In the genomic region with DNA sequence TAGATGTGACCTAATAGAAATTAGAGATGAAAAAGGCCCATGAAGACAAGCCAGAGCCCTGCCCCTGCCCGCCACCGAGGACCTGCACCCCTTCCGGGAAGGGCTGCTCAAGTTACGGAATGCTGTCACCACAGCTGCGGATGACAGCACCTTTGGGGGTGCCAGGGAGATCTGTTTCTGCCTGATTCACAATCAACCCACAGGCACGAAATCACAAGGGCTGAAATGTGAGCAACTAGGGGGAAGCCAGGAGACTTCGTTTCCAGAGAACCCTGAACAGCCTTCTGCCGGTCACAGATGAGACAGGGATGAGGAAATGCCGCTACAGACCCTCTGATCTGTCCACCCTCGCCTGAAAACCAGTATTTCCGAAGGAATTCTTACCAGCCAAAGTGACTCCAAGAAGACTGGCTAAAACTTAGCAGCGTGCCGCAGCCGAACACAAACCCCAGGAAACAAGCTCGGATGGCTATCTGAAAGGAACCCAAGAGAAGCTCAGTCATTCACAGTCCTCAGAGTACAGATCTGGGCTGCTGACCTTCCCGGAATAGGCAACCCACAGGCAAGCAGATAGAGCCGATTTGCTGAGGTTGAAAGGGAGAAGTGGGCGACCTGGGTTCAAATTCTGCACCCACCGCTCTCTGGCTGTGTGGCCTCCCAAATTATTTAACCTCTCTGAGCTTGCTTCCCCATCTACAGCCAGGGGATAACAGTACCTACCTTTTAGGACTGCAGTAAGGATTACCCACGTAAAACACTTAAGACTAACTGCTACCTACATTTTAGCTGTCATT, we compare ENCODE assay signal across 8 cellular contexts. TPM values are rescaled to one million over a fixed set of nuclear protein-coding genes. Genes with fewer than 3 reads are reported as not detected.
A peak's percentile ranks its signal among the peaks of the same experiment; 100 is the strongest.
DNase-seq lines count a peak whose midpoint lies in the region; ATAC-seq and TF ChIP-seq lines count a peak whose summit lies in the region.

No MANE protein-coding gene starts in this region.

- POLR2A ChIA-PET in A673 (lab: Charles Lee; ENCODE audit: low non-redundant PET) (no interaction called here), HEK293 (lab: Yijun Ruan, JAX) (interaction anchor here (0.6 to 2.4 kb wide), 9 partner anchors 8 to 225 kb away, joined by 3 to 14 read pairs (median 4); partner anchors contain the start of gene RNF207)

- peak overlapping the region; percentile 92 for H3K9ac ChIP-seq in adipocyte (ENCODE audit: low read length)

- 48 to 71% methylated on average over 18 to 19 of the region's 20 CpGs for WGBS in upper lobe of left lung, 2 donors

- no TSS peak for BruUV-seq in A673 (replicated peaks; lab: Mats Ljungman, UMichigan)

- H3K36me3 ChIP-seq in A673 (ENCODE audit: insufficient read depth, low read length, poor library complexity, severe bottlenecking) (peaks cover 36% of the 10 kb centered on the region), HEK293 (ENCODE audit: control insufficient read depth in 2 of 2, insufficient read depth in 1 of 2, low read length in 2 of 2) (peaks cover 36 to 49% of the 10 kb centered on the region in 2 experiments), adipocyte (ENCODE audit: control insufficient read depth, insufficient read depth, low read length, severe bottlenecking) (peaks cover 26% of the 10 kb centered on the region), left lung (peaks cover 0 to 44% of the 10 kb centered on the region in 2 donors), upper lobe of left lung (peaks cover 14 to 44% (median 28%) of the 10 kb centered on the region in 4 donors)

- no peak for DNase-seq in A673 (ENCODE audit: low spot score)
- DNase-seq in adipocyte (ENCODE audit: low read depth), result no peak
- no peak for DNase-seq in left lung
- no peak for DNase-seq in upper lobe of left lung
- DNase-seq in middle frontal gyrus (ENCODE audit: extremely low spot score, low spot score), result no peak
- DNase-seq in activated CD4-positive, CD25-positive, alpha-beta regulatory T cell (lab: John Stamatoyannopoulos, UW), result no peak
- no peak for DNase-seq in left colon

- CTCF ChIA-PET in A673 (lab: Charles Lee), result interaction anchor here (1.1 kb wide), 1 partner anchor 250 kb away, joined by 3 read pairs; no protein-coding TSS in a partner anchor
- CTCF ChIA-PET in HEK293 (lab: Yijun Ruan, JAX), result interaction anchor here (0.7 to 1.2 kb wide), 4 partner anchors 10 to 203 kb away, joined by 3 to 4 read pairs (median 4); no protein-coding TSS in a partner anchor

- H3K27ac ChIP-seq in A673 (ENCODE audit: low read depth, low read length, poor library complexity, severe bottlenecking) (peak overlapping the region; percentile 91), HEK293 (ENCODE audit: extremely low read depth, low read depth, low read length) (peak overlapping the region; percentile 89; the same call in 1 of the 2 replicates), left lung (no peak overlapping the region), upper lobe of left lung (peak overlapping the region in 2 of 4 donors; percentile 36 to 84)

- intact Hi-C loops in A673 (cut with micrococcal nuclease; ENCODE audit: unreplicated experiment), result no loop called here
- intact Hi-C loops in left lung (cut with DNase I), result no loop called here
- intact Hi-C loops in left colon (cut with DNase I, micrococcal nuclease), result no loop called here

- H3K4me3 ChIP-seq in A673 (ENCODE audit: low read depth, low read length, poor library complexity, severe bottlenecking) (peak overlapping the region; percentile 61), HEK293 (ENCODE audit: low read depth, low read length) (peak overlapping the region; percentile 92), adipocyte (ENCODE audit: low read length) (peak overlapping the region; percentile 91), left lung (peak overlapping the region; percentile 59 to 75), upper lobe of left lung (peak overlapping the region; percentile 67 to 93 (median 86))

- no peak for TF ChIP-seq CTCF in A673 (conservative IDR thresholded peaks at IDR 0.05; ENCODE audit: low read depth, low read length)
- no peak for TF ChIP-seq CTCF in HEK293 (tag by site-specific recombination; IDR thresholded peaks at IDR 0.05)
- no peak for TF ChIP-seq CTCF in left lung (IDR thresholded peaks at IDR 0.05)
- no peak for TF ChIP-seq CTCF in upper lobe of left lung (IDR thresholded peaks at IDR 0.05)

- no peak for TF ChIP-seq POLR2A in upper lobe of left lung (IDR thresholded peaks at IDR 0.05)

- ATAC-seq in left lung (no peak), upper lobe of left lung (ENCODE audit: low FRiP score in 2 of 2) (no peak), left colon (no peak)

- no peak for TF ChIP-seq EP300 in upper lobe of left lung (IDR thresholded peaks at IDR 0.05)

- H3K27me3 ChIP-seq in A673 (replicated peaks; ENCODE audit: insufficient read depth, low read depth, low read length, poor library complexity) (no peaks in the 10 kb centered on the region), adipocyte (replicated peaks; ENCODE audit: control insufficient read depth, insufficient read depth, low read length) (no peaks in the 10 kb centered on the region), left lung (peaks cover 0 to 22% of the 10 kb centered on the region in 2 donors), upper lobe of left lung (no peaks in the 10 kb centered on the region)

- H3K4me1 ChIP-seq in A673 (ENCODE audit: insufficient read depth, low read length, poor library complexity, severe bottlenecking) (no peaks in the 10 kb centered on the region), HEK293 (ENCODE audit: control insufficient read depth, insufficient read depth, low read length) (no peaks in the 10 kb centered on the region), adipocyte (ENCODE audit: control insufficient read depth, insufficient read depth, low read length) (peaks cover 12% of the 10 kb centered on the region), left lung (peaks cover 12 to 15% of the 10 kb centered on the region in 2 donors), upper lobe of left lung (peaks cover 10 to 22% (median 11%) of the 10 kb centered on the region in 4 donors)

- H3K9me3 ChIP-seq in A673 (ENCODE audit: low read depth, low read length, poor library complexity, severe bottlenecking) (no peaks in the 10 kb centered on the region), HEK293 (ENCODE audit: control insufficient read depth, insufficient read depth, low read depth, low read length) (no peaks in the 10 kb centered on the region), adipocyte (ENCODE audit: control insufficient read depth, low read length) (no peaks in the 10 kb centered on the region), left lung (no peaks in the 10 kb centered on the region), upper lobe of left lung (no peaks in the 10 kb centered on the region)

TF ChIP-seq in HEK293, 187 proteins besides CTCF, POLR2A, EP300 and RAD21 (continues in another document):
- 0 out of 2 replicates have a peak, but pooled peaks have one; percentile 26 for TF ChIP-seq ZNF341 (tag by site-specific recombination; IDR thresholded peaks at IDR 0.05; ENCODE audit: low read depth)
- peak; percentile 55 for TF ChIP-seq ZXDB (tag by site-specific recombination; IDR thresholded peaks at IDR 0.05)
- no peak for TF ChIP-seq ZNF580 (tag by site-specific recombination; IDR thresholded peaks at IDR 0.05)
- TF ChIP-seq ZNF768 (tag by site-specific recombination; IDR thresholded peaks at IDR 0.05), result peak; percentile 79; the same call in 1 of the 2 replicates
- TF ChIP-seq ZBTB10 (tag by site-specific recombination; IDR thresholded peaks at IDR 0.05), result 0 out of 2 replicates have a peak, but pooled peaks have one; percentile 35

RNA-seq across cellular contexts. Expression of gene ICMT, which starts 1.1 kb away (rescaled TPM):
- total RNA-seq in A673 (2021), result 94.5 and 104 TPM in 2 replicates
- total RNA-seq in left lung, result 10 to 100 TPM; 70.0 to 84.1 TPM
- total RNA-seq in upper lobe of left lung, result 10 to 100 TPM; 23.0 to 66.7 (median 52.2) TPM
- total RNA-seq in left colon, result 10 to 100 TPM; 59.6 to 69.7 TPM

RNA-seq across cellular contexts. Expression of gene HES3, which starts 9.3 kb away (rescaled TPM):
- total RNA-seq in A673 (2021) (not detected in 2 replicates), left lung (not detected), upper lobe of left lung (not detected), left colon (not detected)

RNA-seq across cellular contexts. Expression of gene GPR153, which starts 26.2 kb away (rescaled TPM):
- total RNA-seq in A673 (2021) (8.4 and 11.7 TPM in 2 replicates), left lung (10 to 100 TPM; 15.3 to 16.4 TPM), upper lobe of left lung (10 to 100 TPM in 3 of 6 donors, 1 to 10 TPM in 3; 2.4 to 25.7 (median 12.5) TPM), left colon (10 to 100 TPM; 27.0 to 60.6 TPM)

RNA-seq across cellular contexts. Expression of gene RNF207, which starts 28.8 kb away (rescaled TPM):
- 6.4 and 12.5 TPM in 2 replicates for total RNA-seq in A673 (2021)
- total RNA-seq in left lung, result 10 to 100 TPM; 11.9 to 12.6 TPM
- 10 to 100 TPM in 5 of 6 donors, 1 to 10 TPM in 1; 9.8 to 85.9 (median 18.3) TPM for total RNA-seq in upper lobe of left lung
- 10 to 100 TPM; 40.8 to 65.3 TPM for total RNA-seq in left colon

RNA-seq across cellular contexts. Expression of gene RPL22, which starts 35.3 kb away (rescaled TPM):
- total RNA-seq in A673 (2021) (436 and 494 TPM in 2 replicates), left lung (100 to 1,000 TPM; 265 to 324 TPM), upper lobe of left lung (100 to 1,000 TPM in 5 of 6 donors, 10 to 100 TPM in 1; 88.2 to 288 (median 180) TPM), left colon (100 to 1,000 TPM; 297 to 352 TPM)

Comparison
In these comparisons a context has a peak if more than half of its experiments do, and no peak if none do; other contexts are left out.
1. H3K27ac ChIP-seq: peak in A673 (single experiment) and HEK293 (single experiment); none in left lung (0 of 2).
2. Peak in every context shown above with its lines, with median percentiles within 50 percentile points of each other: H3K4me3 ChIP-seq.